31 cellular contexts compared by ENCODE assay signal in genomic region chr2:14552286-14552685, GRCh38.
A peak's percentile ranks its signal among the peaks of the same experiment; 100 is the strongest.
DNase-seq lines count a peak whose midpoint lies in the region; ATAC-seq and TF ChIP-seq lines count a peak whose summit lies in the region.
"Had no signal": no experiment of that assay in that cellular context is flagged by ENCODE, and none has a peak within 500 bp of the region (broad histone marks: within the 10 kb centered on the region; RNA-seq: fewer than 3 reads in every experiment).

No MANE protein-coding gene starts in this region.

- intact Hi-C loops in esophagus muscularis mucosa (cut with DNase I) (no loop called here), testis (cut with DNase I; ENCODE audit: low total_unique reads) (no loop called here)

- peak overlapping the region; percentile 43 for H2BK120ac ChIP-seq in trophoblast cell (ENCODE audit: insufficient read depth, low read length, poor library complexity)

- no peak overlapping the region for H3K4ac ChIP-seq in trophoblast cell (ENCODE audit: low read depth, low read length)

- H3K27me3 ChIP-seq in esophagus muscularis mucosa (no peaks in the 10 kb centered on the region), trophoblast cell (ENCODE audit: insufficient read depth, low read length) (no peaks in the 10 kb centered on the region), testis (no peaks in the 10 kb centered on the region)
- H3K27me3 ChIP-seq: BE2C; BLaER1; BLaER1 treated with 17β-estradiol and CSF1 and Interleukin-3, amounts not matched to agents 10 nM and 100 nM had no signal

- H3K4me1 ChIP-seq in esophagus muscularis mucosa (no peaks in the 10 kb centered on the region), trophoblast cell (ENCODE audit: control insufficient read depth in 1 of 2, insufficient read depth in 2 of 2, low read length in 2 of 2) (peaks cover 0 to 2% of the 10 kb centered on the region in 2 experiments), testis (peaks cover 16% of the 10 kb centered on the region)
- H3K4me1 ChIP-seq: A549; BE2C; BLaER1; BLaER1 treated with 17β-estradiol and CSF1 and Interleukin-3, amounts not matched to agents 10 nM and 100 nM; Caco-2 had no signal

- no peak overlapping the region for H4K8ac ChIP-seq in trophoblast cell (ENCODE audit: low read depth, low read length)

- no peak overlapping the region for H3K23ac ChIP-seq in trophoblast cell (ENCODE audit: low read length)

- H3K9ac ChIP-seq in trophoblast cell (ENCODE audit: low read length), result no peak overlapping the region
- H3K9ac ChIP-seq: BLaER1; BLaER1 treated with 17β-estradiol and CSF1 and Interleukin-3, amounts not matched to agents 10 nM and 100 nM had no signal

- no peak overlapping the region for H3K14ac ChIP-seq in trophoblast cell (ENCODE audit: low read length)

- no peak overlapping the region for H4K12ac ChIP-seq in trophoblast cell (ENCODE audit: low read depth, low read length)

- DNase-seq in esophagus muscularis mucosa (ENCODE audit: extremely low spot score) (peak; percentile 84), trophoblast cell (no peak), testis (peak; percentile 67), HEK293T (ENCODE audit: extremely low spot score) (no peak), NCI-H524 treated with DMSO at 0.1 percent for 48 hours (lab: John Stamatoyannopoulos, UW) (no peak)
- DNase-seq: 8988T; ACHN; AML-193; BE2C; C1 segment of cervical spinal cord; Caco-2; Calu3; CD4-positive, alpha-beta memory T cell; CD4-positive, alpha-beta T cell; CD4-positive, CD25-positive, alpha-beta regulatory T cell; CD8-positive, alpha-beta memory T cell; CD8-positive, alpha-beta T cell; COR-L47; DMS 273 treated with DMSO at 0.1 percent for 48 hours; DMS153; DMS53; DMS79; DMS79 treated with DMSO at 0.1 percent for 48 hours; DND-41; EL had no signal

- H3K79me2 ChIP-seq in trophoblast cell (ENCODE audit: control insufficient read depth, insufficient read depth, low read length, poor library complexity), result no peaks in the 10 kb centered on the region

- TF ChIP-seq POLR2A in esophagus muscularis mucosa (IDR thresholded peaks at IDR 0.05; ENCODE audit: low read depth) (no peak), testis (IDR thresholded peaks at IDR 0.05) (no peak)

- WGBS in esophagus muscularis mucosa, result 67% methylated on average over 1 of the region's 1 CpG
- WGBS in trophoblast cell (ENCODE audit: extremely low coverage, insufficient coverage, insufficient read length), result no CpG with 5 or more reads among the region's 1 CpG
- 22 to 39% methylated on average over 1 of the region's 1 CpG for WGBS in testis, 2 donors

- H2AK5ac ChIP-seq in trophoblast cell (ENCODE audit: low read length), result no peak overlapping the region

- no peak for ATAC-seq in GM21381 (IDR thresholded peaks at IDR 0.05; ENCODE audit: unreplicated experiment)
- ATAC-seq: A549; CD8-positive, alpha-beta T cell had no signal

- POLR2A ChIA-PET in HEK293T (lab: Yijun Ruan, JAX), result no interaction called here

- H3K18ac ChIP-seq in trophoblast cell (ENCODE audit: low read length), result no peak overlapping the region

- H3K36me3 ChIP-seq in esophagus muscularis mucosa, result no peaks in the 10 kb centered on the region
- H3K36me3 ChIP-seq in trophoblast cell (ENCODE audit: control insufficient read depth in 1 of 2, insufficient read depth in 2 of 2, low read length in 2 of 2), result no peaks in the 10 kb centered on the region
- no peaks in the 10 kb centered on the region for H3K36me3 ChIP-seq in testis (ENCODE audit: low read depth, missing control alignments)
- H3K36me3 ChIP-seq: BE2C; BLaER1; BLaER1 treated with 17β-estradiol and CSF1 and Interleukin-3, amounts not matched to agents 10 nM and 100 nM had no signal

- no peak for TF ChIP-seq CTCF in esophagus muscularis mucosa (IDR thresholded peaks at IDR 0.05)
- no peak for TF ChIP-seq CTCF in testis (IDR thresholded peaks at IDR 0.05)

- H3K9me3 ChIP-seq in esophagus muscularis mucosa, result no peaks in the 10 kb centered on the region
- H3K9me3 ChIP-seq in trophoblast cell (ENCODE audit: insufficient read depth, low read depth, low read length), result peaks cover 2% of the 10 kb centered on the region
- H3K9me3 ChIP-seq in testis, result no peaks in the 10 kb centered on the region
- H3K9me3 ChIP-seq: A549; BE2C; BLaER1; BLaER1 treated with 17β-estradiol and CSF1 and Interleukin-3, amounts not matched to agents 10 nM and 100 nM; Caco-2 had no signal

- CTCF ChIA-PET in HEK293T (lab: Yijun Ruan, JAX), result no interaction called here

- no peak overlapping the region for H2BK12ac ChIP-seq in trophoblast cell (ENCODE audit: low read length)

- no peaks in the 10 kb centered on the region for H3K79me1 ChIP-seq in trophoblast cell (ENCODE audit: low read length)

- H4K91ac ChIP-seq in trophoblast cell (ENCODE audit: low read depth, low read length), result no peak overlapping the region

- no peak overlapping the region for H2AFZ ChIP-seq in trophoblast cell (ENCODE audit: insufficient read depth, low read length, poor library complexity)

- H3K4me2 ChIP-seq in trophoblast cell (ENCODE audit: low read length), result no peak overlapping the region
- H3K4me2 ChIP-seq: A549; BLaER1; BLaER1 treated with 17β-estradiol and CSF1 and Interleukin-3, amounts not matched to agents 10 nM and 100 nM had no signal

- no peak for TF ChIP-seq EP300 in esophagus muscularis mucosa (IDR thresholded peaks at IDR 0.05)

- H2BK5ac ChIP-seq in trophoblast cell (ENCODE audit: low read depth, low read length, poor library complexity), result no peak overlapping the region

- H3K4me3 ChIP-seq in esophagus muscularis mucosa, result no peak overlapping the region
- no peak overlapping the region for H3K4me3 ChIP-seq in trophoblast cell (ENCODE audit: low read depth, low read length)
- H3K4me3 ChIP-seq in testis, result no peak overlapping the region
- H3K4me3 ChIP-seq: A549; BLaER1; BLaER1 treated with 17β-estradiol and CSF1 and Interleukin-3, amounts not matched to agents 10 nM and 100 nM had no signal

- no peak overlapping the region for H3K27ac ChIP-seq in esophagus muscularis mucosa (replicated peaks in 1 of 4)
- no peak overlapping the region for H3K27ac ChIP-seq in trophoblast cell (ENCODE audit: low read depth, low read length)
- H3K27ac ChIP-seq in testis, result peak overlapping the region; percentile 51 to 60
- H3K27ac ChIP-seq: 22Rv1; A549; BLaER1; BLaER1 treated with 17β-estradiol and CSF1 and Interleukin-3, amounts not matched to agents 10 nM and 100 nM; C4-2B had no signal

TF ChIP-seq in HEK293T, 16 proteins besides CTCF, POLR2A, EP300 and RAD21:
- TF ChIP-seq FOXA1 (IDR thresholded peaks at IDR 0.05) (no peak), L3MBTL2 (conservative IDR thresholded peaks at IDR 0.05) (no peak), SP1 (IDR thresholded peaks at IDR 0.05) (no peak), ARNT (IDR thresholded peaks at IDR 0.05) (no peak), HDGF (IDR thresholded peaks at IDR 0.05; ENCODE audit: borderline replicate concordance) (no peak), PKNOX1 (IDR thresholded peaks at IDR 0.05) (no peak), BHLHE40 (IDR thresholded peaks at IDR 0.05; ENCODE audit: borderline replicate concordance) (no peak), NFRKB (IDR thresholded peaks at IDR 0.05) (no peak), TARDBP (IDR thresholded peaks at IDR 0.05) (no peak), LEF1 (IDR thresholded peaks at IDR 0.05; ENCODE audit: borderline replicate concordance) (no peak), FOXM1 (IDR thresholded peaks at IDR 0.05; ENCODE audit: borderline replicate concordance) (no peak), ZNF384 (IDR thresholded peaks at IDR 0.05) (no peak), FOXK2 (IDR thresholded peaks at IDR 0.05) (no peak), SUZ12 (IDR thresholded peaks at IDR 0.05) (no peak), CTBP1 (IDR thresholded peaks at IDR 0.05; ENCODE audit: borderline replicate concordance) (no peak), ELF4 (IDR thresholded peaks at IDR 0.05) (no peak)

Comparison
In these comparisons a context has a peak if more than half of its experiments do, and no peak if none do; other contexts are left out.
1. DNase-seq: peak in esophagus muscularis mucosa (single experiment) and testis (single experiment); none in trophoblast cell (0 of 2), HEK293T (single experiment) and NCI-H524 treated with DMSO at 0.1 percent for 48 hours (single experiment).
2. H3K27ac ChIP-seq: peak in testis (2 of 2); none in esophagus muscularis mucosa (0 of 4) and trophoblast cell (single experiment).